Comparison of ENCODE assay signal across 17 cellular contexts in the genomic region with DNA sequence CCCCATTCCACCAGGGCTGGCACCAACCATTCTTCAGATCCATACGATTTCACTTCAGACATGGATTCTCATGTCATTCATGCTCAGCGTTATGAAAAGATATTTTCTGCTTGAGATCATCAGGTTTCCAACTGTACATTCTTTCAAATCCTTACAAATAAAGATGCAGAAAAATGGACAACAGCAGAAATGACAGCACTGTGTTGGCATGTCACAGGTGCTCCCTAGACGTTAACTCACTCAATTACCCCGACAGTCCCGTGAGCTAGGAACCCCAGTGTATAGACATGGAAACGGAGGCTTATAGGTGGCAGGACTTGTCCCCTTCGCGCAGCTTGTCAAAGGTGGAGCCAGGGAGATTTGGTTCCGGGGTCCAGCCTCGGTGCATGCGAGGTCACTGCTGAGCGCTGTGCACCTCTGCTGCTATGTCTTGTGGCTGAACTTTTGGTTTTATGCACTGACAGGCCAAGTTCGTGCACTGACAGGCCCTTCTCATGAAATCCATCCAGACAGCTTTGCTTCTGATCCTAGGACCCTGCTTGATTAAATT. TPM values are rescaled to one million over a fixed set of nuclear protein-coding genes. Genes with fewer than 3 reads are reported as not detected.
A peak's percentile ranks its signal among the peaks of the same experiment; 100 is the strongest.
DNase-seq lines count a peak whose midpoint lies in the region; ATAC-seq and TF ChIP-seq lines count a peak whose summit lies in the region.
"Had no signal": no experiment of that assay in that cellular context is flagged by ENCODE, and none has a peak within 500 bp of the region (broad histone marks: within the 10 kb centered on the region; RNA-seq: fewer than 3 reads in every experiment).

No MANE protein-coding gene starts in this region.

- H3K27me3 ChIP-seq in RWPE2 (ENCODE audit: insufficient read depth, poor library complexity, severe bottlenecking): no peaks in the 10 kb centered on the region
- no peaks in the 10 kb centered on the region for H3K27me3 ChIP-seq in thyroid gland

- peaks cover 46% of the 10 kb centered on the region for H3K4me1 ChIP-seq in RWPE2 (ENCODE audit: insufficient read depth, poor library complexity, severe bottlenecking)
- H3K4me1 ChIP-seq in thyroid gland: peaks cover 20 to 29% of the 10 kb centered on the region in 2 donors

- H3K9me3 Mint-ChIP-seq in nephron progenitor cell: no peaks in the 10 kb centered on the region
- H3K9me3 Mint-ChIP-seq: activated CD4-positive, alpha-beta memory T cell treated with anti-CD3 and anti-CD28 coated beads, Interleukin-2, amount 10 ng/mL, durations not matched to agents 7 days and 5 days; effector memory CD8-positive, alpha-beta T cell had no signal

- H3K4me3 Mint-ChIP-seq in nephron progenitor cell: no peak overlapping the region
- H3K4me3 Mint-ChIP-seq: activated CD4-positive, alpha-beta memory T cell treated with anti-CD3 and anti-CD28 coated beads, Interleukin-2, amount 10 ng/mL, durations not matched to agents 7 days and 5 days; effector memory CD8-positive, alpha-beta T cell had no signal

- intact Hi-C loops in thyroid gland (cut with DNase I): no loop called here

- H3K9me3 ChIP-seq in RWPE2 (ENCODE audit: severe bottlenecking): no peaks in the 10 kb centered on the region
- no peaks in the 10 kb centered on the region for H3K9me3 ChIP-seq in thyroid gland

- peaks cover 100% of the 10 kb centered on the region for H3K36me3 ChIP-seq in RWPE2 (ENCODE audit: low read depth)
- peaks cover 6 to 17% of the 10 kb centered on the region in 2 donors for H3K36me3 ChIP-seq in thyroid gland

- no peak for TF ChIP-seq POLR2A in thyroid gland (IDR thresholded peaks at IDR 0.05)

- no peak for DNase-seq in RWPE2 (ENCODE audit: low spot score)
- no peak for DNase-seq in nephron progenitor cell
- DNase-seq in thyroid gland: no peak
- no peak for DNase-seq in cortex of kidney (lab: John Stamatoyannopoulos, UW)
- DNase-seq in HUDEP-2 (lab: John Stamatoyannopoulos, UW; ENCODE audit: unreplicated experiment in 76 of 76): no peak
- DNase-seq in germinal center (ENCODE audit: low spot score): no peak
- DNase-seq: activated CD4-positive, alpha-beta memory T cell treated with anti-CD3 and anti-CD28 coated beads, Interleukin-2, amount 10 ng/mL, durations not matched to agents 7 days and 5 days; AML-193; effector memory CD8-positive, alpha-beta T cell; glutamatergic neuron; GOT3; kidney; NCI-H2227 treated with DMSO at 0.1 percent for 48 hours; stimulated activated CD4-positive, alpha-beta T cell treated with anti-CD3 and anti-CD28 coated beads, Interleukin-4, amount 100 ng/mL, for 1 hour had no signal

- peaks cover 27% of the 10 kb centered on the region for H3K4me1 Mint-ChIP-seq in nephron progenitor cell

- no peak for ATAC-seq in RWPE2 (ENCODE audit: low read depth)
- peak; percentile 15 for ATAC-seq in esophagus mucosa
- ATAC-seq in GM19397 (IDR thresholded peaks at IDR 0.05; ENCODE audit: unreplicated experiment): no peak
- ATAC-seq: effector memory CD8-positive, alpha-beta T cell; SK-N-SH treated with all-trans-retinoic acid at 6 μM for 48 hours had no signal

- peak overlapping the region; percentile 84 for H3K27ac Mint-ChIP-seq in nephron progenitor cell
- H3K27ac Mint-ChIP-seq: activated CD4-positive, alpha-beta memory T cell treated with anti-CD3 and anti-CD28 coated beads, Interleukin-2, amount 10 ng/mL, durations not matched to agents 7 days and 5 days; effector memory CD8-positive, alpha-beta T cell had no signal

- peak overlapping the region; percentile 59 for H3K27ac ChIP-seq in RWPE2 (ENCODE audit: poor library complexity, severe bottlenecking)
- peak overlapping the region in 2 of 3 donors; percentile 60 to 74 for H3K27ac ChIP-seq in thyroid gland

- no peaks in the 10 kb centered on the region for H3K27me3 Mint-ChIP-seq in nephron progenitor cell (ENCODE audit: low read depth, poor library complexity)
- H3K27me3 Mint-ChIP-seq: activated CD4-positive, alpha-beta memory T cell treated with anti-CD3 and anti-CD28 coated beads, Interleukin-2, amount 10 ng/mL, durations not matched to agents 7 days and 5 days had no signal

- H3K4me3 ChIP-seq in RWPE2 (ENCODE audit: severe bottlenecking): no peak overlapping the region
- no peak overlapping the region for H3K4me3 ChIP-seq in thyroid gland (replicated peaks in 1 of 3)

- 88 to 92% methylated on average over 12 to 13 of the region's 13 CpGs for WGBS in thyroid gland, 2 donors

- TF ChIP-seq CTCF in RWPE2 (IDR thresholded peaks at IDR 0.05; ENCODE audit: poor library complexity, severe bottlenecking): no peak
- TF ChIP-seq CTCF in nephron progenitor cell (IDR thresholded peaks at IDR 0.05): no peak
- no peak for TF ChIP-seq CTCF in thyroid gland (IDR thresholded peaks at IDR 0.05)

- peaks cover 28% of the 10 kb centered on the region for H3K36me3 Mint-ChIP-seq in nephron progenitor cell (ENCODE audit: low read depth)

RNA-seq across cellular contexts. Expression of a gene that starts 17.7 kb away (rescaled TPM):
- total RNA-seq in esophagus mucosa: 39.0 TPM
- total RNA-seq in thyroid gland: 10 to 100 TPM; 36.7 to 81.2 (median 44.0) TPM

RNA-seq across cellular contexts. Expression of a gene that starts 43.9 kb away (rescaled TPM):
- total RNA-seq in esophagus mucosa: 9.4 TPM
- total RNA-seq in thyroid gland: 10 to 100 TPM; 16.6 to 41.1 (median 22.1) TPM

RNA-seq across cellular contexts. Expression of a gene that starts 51.7 kb away (rescaled TPM):
- total RNA-seq in esophagus mucosa (11.4 TPM), thyroid gland (10 to 100 TPM; 35.4 to 53.2 (median 40.1) TPM)
